Comparison of ENCODE assay signal across 11 cellular contexts in genomic region chr12:131947482-131948027, GRCh38. TPM values are rescaled to one million over a fixed set of nuclear protein-coding genes. Genes with fewer than 3 reads are reported as not detected.
DNase-seq lines count a peak whose midpoint lies in the region; ATAC-seq lines count a peak whose summit lies in the region.
"Had no signal": no experiment of that assay in that cellular context is flagged by ENCODE, and none has a peak within 500 bp of the region (broad histone marks: within the 10 kb centered on the region; RNA-seq: fewer than 3 reads in every experiment).

No MANE protein-coding gene starts in this region.

- POLR2A ChIA-PET in CD8-positive, alpha-beta memory T cell (lab: Charles Lee): no interaction called here

- H3K27me3 ChIP-seq in BLaER1 treated with 17β-estradiol and CSF1 and Interleukin-3, amounts not matched to agents 10 nM and 100 nM: no peaks in the 10 kb centered on the region
- no peaks in the 10 kb centered on the region for H3K27me3 ChIP-seq in CD8-positive, alpha-beta memory T cell (ENCODE audit: insufficient read depth, low read length, poor library complexity, severe bottlenecking)
- H3K27me3 ChIP-seq in Karpas-422 (ENCODE audit: low read length): no peaks in the 10 kb centered on the region
- H3K27me3 ChIP-seq: uterus had no signal

- H3K36me3 ChIP-seq in BLaER1 treated with 17β-estradiol and CSF1 and Interleukin-3, amounts not matched to agents 10 nM and 100 nM: peaks cover 25 to 33% (median 30%) of the 10 kb centered on the region in 11 experiments
- peaks cover 10% of the 10 kb centered on the region for H3K36me3 ChIP-seq in CD8-positive, alpha-beta memory T cell (ENCODE audit: insufficient read depth, low read length)
- 0 out of 2 replicates have a peak, but pooled peaks cover 10% of the 10 kb centered on the region for H3K36me3 ChIP-seq in Karpas-422 (ENCODE audit: insufficient read depth, low read length)
- H3K36me3 ChIP-seq: uterus had no signal

- H3K4me3 Mint-ChIP-seq in CD8-positive, alpha-beta memory T cell: peak overlapping the region in 1 of 7 donors; percentile 77
- no peak overlapping the region for H3K4me3 Mint-ChIP-seq in activated naive CD8-positive, alpha-beta T cell treated with anti-CD3 and anti-CD28 coated beads for 36 hours
- peak overlapping the region; percentile 70 for H3K4me3 Mint-ChIP-seq in natural killer cell treated with Interleukin-12 subunit alpha and Interleukin-12 subunit beta and Interleukin-15 and Interleukin-18, amount 100 ng/mL, for 72 hours

- CTCF ChIA-PET in CD8-positive, alpha-beta memory T cell (lab: Charles Lee): no interaction called here

- peak overlapping the region in 1 of 11 experiments; percentile 47; a peak in 1 of 22 replicates for H3K9ac ChIP-seq in BLaER1 treated with 17β-estradiol and CSF1 and Interleukin-3, amounts not matched to agents 10 nM and 100 nM
- no peak overlapping the region for H3K9ac ChIP-seq in Karpas-422 (ENCODE audit: low read length)

- 0 out of 22 replicates have a peak overlapping the region, but pooled peaks of 2 of the 11 experiments have one; percentile 3 to 4 for H3K27ac ChIP-seq in BLaER1 treated with 17β-estradiol and CSF1 and Interleukin-3, amounts not matched to agents 10 nM and 100 nM
- H3K27ac ChIP-seq in CD8-positive, alpha-beta memory T cell (ENCODE audit: low read depth, low read length): no peak overlapping the region
- no peak overlapping the region for H3K27ac ChIP-seq in Karpas-422 (ENCODE audit: low read length)

- peaks cover 7 to 66% (median 47%) of the 10 kb centered on the region in 11 experiments; a peak in 20 of 22 replicates for H4K20me1 ChIP-seq in BLaER1 treated with 17β-estradiol and CSF1 and Interleukin-3, amounts not matched to agents 10 nM and 100 nM
- H4K20me1 ChIP-seq in Karpas-422 (ENCODE audit: insufficient read depth, low read depth, low read length): peaks cover 9% of the 10 kb centered on the region; the same call in 1 of the 2 replicates

- H3K79me2 ChIP-seq in Karpas-422 (ENCODE audit: low read length): peaks cover 25% of the 10 kb centered on the region

- peaks cover 13 to 54% (median 35%) of the 10 kb centered on the region in 10 experiments for H3K4me1 ChIP-seq in BLaER1 treated with 17β-estradiol and CSF1 and Interleukin-3, amounts not matched to agents 10 nM and 100 nM
- H3K4me1 ChIP-seq in CD8-positive, alpha-beta memory T cell (ENCODE audit: insufficient read depth, low read length): peaks cover 23% of the 10 kb centered on the region
- H3K4me1 ChIP-seq in Karpas-422 (ENCODE audit: low read length): peaks cover 10% of the 10 kb centered on the region

- H3K9me3 Mint-ChIP-seq in CD8-positive, alpha-beta memory T cell: no peaks in the 10 kb centered on the region
- H3K9me3 Mint-ChIP-seq in activated naive CD8-positive, alpha-beta T cell treated with anti-CD3 and anti-CD28 coated beads for 36 hours: no peaks in the 10 kb centered on the region
- no peaks in the 10 kb centered on the region for H3K9me3 Mint-ChIP-seq in natural killer cell treated with Interleukin-12 subunit alpha and Interleukin-12 subunit beta and Interleukin-15 and Interleukin-18, amount 100 ng/mL, for 72 hours

- H3K4me3 ChIP-seq in BLaER1 treated with 17β-estradiol and CSF1 and Interleukin-3, amounts not matched to agents 10 nM and 100 nM: no peak overlapping the region
- H3K4me3 ChIP-seq in CD8-positive, alpha-beta memory T cell (ENCODE audit: low read length): no peak overlapping the region
- H3K4me3 ChIP-seq in Karpas-422 (ENCODE audit: low read length): no peak overlapping the region
- H3K4me3 ChIP-seq: GM12878, uterus had no signal

- peaks cover 0 to 26% (median 0%) of the 10 kb centered on the region in 3 donors for H3K36me3 Mint-ChIP-seq in CD8-positive, alpha-beta memory T cell
- peaks cover 28% of the 10 kb centered on the region for H3K36me3 Mint-ChIP-seq in activated naive CD8-positive, alpha-beta T cell treated with anti-CD3 and anti-CD28 coated beads for 36 hours
- no peaks in the 10 kb centered on the region for H3K36me3 Mint-ChIP-seq in natural killer cell treated with Interleukin-12 subunit alpha and Interleukin-12 subunit beta and Interleukin-15 and Interleukin-18, amount 100 ng/mL, for 72 hours

- H3K4me1 Mint-ChIP-seq in CD8-positive, alpha-beta memory T cell: peaks cover 16 to 34% (median 33%) of the 10 kb centered on the region in 3 donors
- H3K4me1 Mint-ChIP-seq in activated naive CD8-positive, alpha-beta T cell treated with anti-CD3 and anti-CD28 coated beads for 36 hours: peaks cover 14% of the 10 kb centered on the region
- H3K4me1 Mint-ChIP-seq in natural killer cell treated with Interleukin-12 subunit alpha and Interleukin-12 subunit beta and Interleukin-15 and Interleukin-18, amount 100 ng/mL, for 72 hours (ENCODE audit: low read depth in 2 of 2): peaks cover 18 to 19% of the 10 kb centered on the region in 2 donors

- H2AFZ ChIP-seq in Karpas-422 (ENCODE audit: low read length): no peak overlapping the region

- no peak for ATAC-seq in natural killer cell treated with Interleukin-12 subunit alpha and Interleukin-12 subunit beta and Interleukin-15 and Interleukin-18, amount 100 ng/mL, for 72 hours
- no peak for ATAC-seq in GM19328 (IDR thresholded peaks at IDR 0.05; ENCODE audit: unreplicated experiment)
- ATAC-seq: GM12878 had no signal

- H3K27ac Mint-ChIP-seq in CD8-positive, alpha-beta memory T cell: peak overlapping the region; percentile 52 to 94 (median 90)
- peak overlapping the region; percentile 21 for H3K27ac Mint-ChIP-seq in activated naive CD8-positive, alpha-beta T cell treated with anti-CD3 and anti-CD28 coated beads for 36 hours
- peak overlapping the region; percentile 14 to 81 for H3K27ac Mint-ChIP-seq in natural killer cell treated with Interleukin-12 subunit alpha and Interleukin-12 subunit beta and Interleukin-15 and Interleukin-18, amount 100 ng/mL, for 72 hours

- H3K9me3 ChIP-seq in BLaER1 treated with 17β-estradiol and CSF1 and Interleukin-3, amounts not matched to agents 10 nM and 100 nM (replicated peaks in 1 of 11): no peaks in the 10 kb centered on the region
- H3K9me3 ChIP-seq in CD8-positive, alpha-beta memory T cell (ENCODE audit: low read length): no peaks in the 10 kb centered on the region
- no peaks in the 10 kb centered on the region for H3K9me3 ChIP-seq in Karpas-422 (ENCODE audit: low read length)
- H3K9me3 ChIP-seq: uterus had no signal

- DNase-seq in CD8-positive, alpha-beta memory T cell: no peak
- no peak for DNase-seq in activated naive CD8-positive, alpha-beta T cell treated with anti-CD3 and anti-CD28 coated beads for 36 hours
- DNase-seq in natural killer cell treated with Interleukin-12 subunit alpha and Interleukin-12 subunit beta and Interleukin-15 and Interleukin-18, amount 100 ng/mL, for 72 hours (ENCODE audit: low spot score): no peak
- DNase-seq in Karpas-422: no peak
- no peak for DNase-seq in NCI-H1417 treated with DMSO at 0.1 percent for 48 hours (lab: John Stamatoyannopoulos, UW)
- DNase-seq: cortex of kidney, foreskin melanocyte, uterus had no signal

- H3K27me3 Mint-ChIP-seq in CD8-positive, alpha-beta memory T cell: peaks cover 0 to 2% of the 10 kb centered on the region in 2 donors
- H3K27me3 Mint-ChIP-seq in activated naive CD8-positive, alpha-beta T cell treated with anti-CD3 and anti-CD28 coated beads for 36 hours: no peaks in the 10 kb centered on the region
- no peaks in the 10 kb centered on the region for H3K27me3 Mint-ChIP-seq in natural killer cell treated with Interleukin-12 subunit alpha and Interleukin-12 subunit beta and Interleukin-15 and Interleukin-18, amount 100 ng/mL, for 72 hours

- no peaks in the 10 kb centered on the region for H3K9me2 ChIP-seq in Karpas-422 (replicated peaks; ENCODE audit: insufficient read depth, low read length)

- H3K4me2 ChIP-seq in BLaER1 treated with 17β-estradiol and CSF1 and Interleukin-3, amounts not matched to agents 10 nM and 100 nM: peak overlapping the region in 7 of 11 experiments; percentile 2 to 59 (median 23); a peak in 7 of 22 replicates
- H3K4me2 ChIP-seq in Karpas-422 (ENCODE audit: low read depth, low read length, poor library complexity, severe bottlenecking): no peak overlapping the region

RNA-seq across cellular contexts. Expression of gene EP400, which starts 2.2 kb away (rescaled TPM):
- total RNA-seq in CD8-positive, alpha-beta memory T cell: 10 to 100 TPM; 47.9 to 48.8 TPM
- 4.3 TPM for polyA plus RNA-seq in CD8-positive, alpha-beta memory T cell
- total RNA-seq in activated naive CD8-positive, alpha-beta T cell treated with anti-CD3 and anti-CD28 coated beads for 36 hours: 10 to 100 TPM; 42.8 to 43.6 TPM
- 100 to 1,000 TPM in 1 of 2 donors, 10 to 100 TPM in 1; 53.5 to 106 TPM for total RNA-seq in natural killer cell treated with Interleukin-12 subunit alpha and Interleukin-12 subunit beta and Interleukin-15 and Interleukin-18, amount 100 ng/mL, for 72 hours
- 13.7 and 16.8 TPM in 2 replicates for total RNA-seq in Karpas-422 (2014; rRNA removed; shearing (Covaris generic); ENCODE audit: low replicate concordance)

RNA-seq across cellular contexts. Expression of gene PUS1, which starts 18.5 kb away (rescaled TPM):
- total RNA-seq in CD8-positive, alpha-beta memory T cell: 100 to 1,000 TPM; 101 to 107 TPM
- polyA plus RNA-seq in CD8-positive, alpha-beta memory T cell: 25.0 TPM
- total RNA-seq in activated naive CD8-positive, alpha-beta T cell treated with anti-CD3 and anti-CD28 coated beads for 36 hours: 100 to 1,000 TPM; 116 to 118 TPM
- 100 to 1,000 TPM in 1 of 2 donors, 10 to 100 TPM in 1; 53.7 to 147 TPM for total RNA-seq in natural killer cell treated with Interleukin-12 subunit alpha and Interleukin-12 subunit beta and Interleukin-15 and Interleukin-18, amount 100 ng/mL, for 72 hours
- 11.9 and 32.3 TPM in 2 replicates for total RNA-seq in Karpas-422 (2014; rRNA removed; shearing (Covaris generic); ENCODE audit: low replicate concordance)

RNA-seq across cellular contexts. Expression of gene ULK1, which starts 53.1 kb away (rescaled TPM):
- 10 to 100 TPM; 18.7 to 22.8 TPM for total RNA-seq in CD8-positive, alpha-beta memory T cell
- polyA plus RNA-seq in CD8-positive, alpha-beta memory T cell: 0.98 TPM
- total RNA-seq in activated naive CD8-positive, alpha-beta T cell treated with anti-CD3 and anti-CD28 coated beads for 36 hours: 10 to 100 TPM; 11.4 to 12.5 TPM
- total RNA-seq in natural killer cell treated with Interleukin-12 subunit alpha and Interleukin-12 subunit beta and Interleukin-15 and Interleukin-18, amount 100 ng/mL, for 72 hours: 10 to 100 TPM; 21.8 to 24.3 TPM
- total RNA-seq in Karpas-422 (2014; rRNA removed; shearing (Covaris generic); ENCODE audit: low replicate concordance): 2.8 and 6.9 TPM in 2 replicates

Comparison
In these comparisons a context has a peak if more than half of its experiments do, and no peak if none do; other contexts are left out.
1. H3K27ac Mint-ChIP-seq: peak in every context shown above with its lines; median percentile 90 in CD8-positive, alpha-beta memory T cell; 48 in natural killer cell treated with Interleukin-12 subunit alpha and Interleukin-12 subunit beta and Interleukin-15 and Interleukin-18, amount 100 ng/mL, for 72 hours; 21 in activated naive CD8-positive, alpha-beta T cell treated with anti-CD3 and anti-CD28 coated beads for 36 hours.